8 cellular contexts compared by ENCODE assay signal in the genomic region with DNA sequence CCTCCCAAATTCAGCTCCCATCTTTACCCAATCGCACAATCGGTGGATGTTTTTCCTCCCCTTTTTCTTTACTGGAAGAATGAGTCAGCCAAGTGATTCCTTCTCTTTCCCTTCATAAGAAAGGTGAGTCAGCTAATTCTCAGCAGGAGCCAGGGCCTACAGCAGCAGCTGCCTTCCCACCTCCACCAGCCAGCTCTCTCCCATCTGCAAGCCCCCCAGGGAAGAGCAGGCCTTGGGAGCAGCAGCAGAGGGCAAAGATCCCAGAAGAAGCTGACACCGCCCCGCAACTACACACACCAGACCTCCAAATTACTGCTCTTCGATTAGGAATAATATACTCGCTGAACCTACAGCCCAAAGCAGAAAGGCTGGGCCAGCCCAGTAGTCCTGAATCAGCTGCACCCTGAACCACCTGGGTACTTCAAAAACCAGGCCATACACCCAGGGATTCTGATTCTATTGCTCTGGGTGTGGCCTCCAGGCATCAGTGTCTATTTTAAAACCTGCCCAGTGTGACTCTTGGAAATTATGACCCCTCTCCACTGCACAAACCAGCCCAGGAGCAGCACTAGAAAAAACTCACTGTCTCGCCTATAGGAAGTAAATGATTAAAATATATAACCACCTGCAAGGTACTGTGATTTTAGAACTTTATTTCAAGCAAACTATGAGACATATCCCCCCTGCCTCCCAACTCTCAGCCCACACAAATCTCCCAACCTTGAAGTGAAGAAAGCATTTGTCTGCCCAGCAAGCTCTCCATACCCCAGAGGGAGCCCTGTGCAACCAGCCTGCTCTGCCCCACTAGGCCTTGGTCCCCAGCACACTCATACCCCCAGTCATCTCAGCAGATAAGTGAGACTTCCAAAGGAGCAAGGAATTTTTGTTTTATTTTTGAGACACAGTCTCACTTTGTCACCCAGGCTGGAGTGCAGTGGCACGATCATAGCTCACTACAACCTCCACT. TPM values are rescaled to one million over a fixed set of nuclear protein-coding genes. Genes with fewer than 3 reads are reported as not detected.
DNase-seq lines count a peak whose midpoint lies in the region; ATAC-seq lines count a peak whose summit lies in the region.

No MANE protein-coding gene starts in this region.

- no peaks in the 10 kb centered on the region for H3K9me3 ChIP-seq in endocrine pancreas (ENCODE audit: control insufficient read depth, low read length)
- H3K9me3 ChIP-seq in naive thymus-derived CD4-positive, alpha-beta T cell (ENCODE audit: control insufficient read depth in 2 of 3, low read length in 3 of 3), result no peaks in the 10 kb centered on the region

- no peak overlapping the region for H3K27ac ChIP-seq in naive thymus-derived CD4-positive, alpha-beta T cell (ENCODE audit: low read depth, low read length)

- H3K4me3 ChIP-seq in endocrine pancreas (ENCODE audit: control insufficient read depth, insufficient read depth, low read length), result no peak overlapping the region
- H3K4me3 ChIP-seq in naive thymus-derived CD4-positive, alpha-beta T cell (ENCODE audit: low read length), result no peak overlapping the region

- peaks cover 0 to 6% (median 0%) of the 10 kb centered on the region in 5 donors for H3K27me3 Mint-ChIP-seq in naive thymus-derived CD4-positive, alpha-beta T cell

- H3K27ac Mint-ChIP-seq in naive thymus-derived CD4-positive, alpha-beta T cell, result peak overlapping the region in 2 of 9 donors; percentile 56 to 60

- peak overlapping the region; percentile 40 for H3K9ac ChIP-seq in endocrine pancreas (ENCODE audit: control insufficient read depth, insufficient read depth, low read length)

- H3K27me3 ChIP-seq in endocrine pancreas (ENCODE audit: control insufficient read depth, insufficient read depth, low read length), result no peaks in the 10 kb centered on the region
- no peaks in the 10 kb centered on the region for H3K27me3 ChIP-seq in naive thymus-derived CD4-positive, alpha-beta T cell (ENCODE audit: control insufficient read depth in 2 of 2, insufficient read depth in 2 of 2, low read length in 2 of 2)

- CTCF ChIA-PET in naive thymus-derived CD4-positive, alpha-beta T cell (lab: Charles Lee), result interaction anchor here (0.6 to 0.8 kb wide), 2 partner anchors 25 to 183 kb away, joined by 3 to 4 read pairs; no protein-coding TSS in a partner anchor

- H3K36me3 Mint-ChIP-seq in naive thymus-derived CD4-positive, alpha-beta T cell, result peaks cover 0 to 9% (median 1%) of the 10 kb centered on the region in 5 donors

- H3K4me3 Mint-ChIP-seq in naive thymus-derived CD4-positive, alpha-beta T cell, result no peak overlapping the region

- intact Hi-C loops in naive thymus-derived CD4-positive, alpha-beta T cell (cut with micrococcal nuclease), result no loop called here

- peak; percentile 82 for DNase-seq in EL
- DNase-seq in NCI-H226, result peak; percentile 76
- DNase-seq in non-pigmented ciliary epithelial cell (ENCODE audit: low read depth), result peak; percentile 62
- no peak for DNase-seq in MV-4-11 (lab: John Stamatoyannopoulos, UW)
- no peak for DNase-seq in naive thymus-derived CD4-positive, alpha-beta T cell

- H3K4me1 Mint-ChIP-seq in naive thymus-derived CD4-positive, alpha-beta T cell, result peaks cover 0 to 21% (median 9%) of the 10 kb centered on the region in 7 donors

- no peaks in the 10 kb centered on the region for H3K4me1 ChIP-seq in endocrine pancreas (ENCODE audit: control insufficient read depth, insufficient read depth, low read length)
- peaks cover 0 to 3% of the 10 kb centered on the region in 2 donors for H3K4me1 ChIP-seq in naive thymus-derived CD4-positive, alpha-beta T cell (ENCODE audit: control insufficient read depth in 2 of 2, insufficient read depth in 2 of 2, low read length in 2 of 2)

- H3K36me3 ChIP-seq in endocrine pancreas (ENCODE audit: control insufficient read depth, insufficient read depth, low read length), result no peaks in the 10 kb centered on the region
- no peaks in the 10 kb centered on the region for H3K36me3 ChIP-seq in naive thymus-derived CD4-positive, alpha-beta T cell (ENCODE audit: control insufficient read depth in 2 of 3, insufficient read depth in 3 of 3, low read length in 3 of 3)

- POLR2A ChIA-PET in naive thymus-derived CD4-positive, alpha-beta T cell (lab: Charles Lee), result no interaction called here

- H3K9me3 Mint-ChIP-seq in naive thymus-derived CD4-positive, alpha-beta T cell, result no peaks in the 10 kb centered on the region

- ATAC-seq in GM18498 (IDR thresholded peaks at IDR 0.05; ENCODE audit: unreplicated experiment), result no peak
- ATAC-seq in HG02763 (IDR thresholded peaks at IDR 0.05; ENCODE audit: unreplicated experiment), result no peak
- no peak for ATAC-seq in naive thymus-derived CD4-positive, alpha-beta T cell

RNA-seq across cellular contexts. Expression of a gene that starts 7.3 kb away (rescaled TPM):
- total RNA-seq in naive thymus-derived CD4-positive, alpha-beta T cell, result 10 to 100 TPM in 3 of 5 experiments, 1 to 10 TPM in 2; 8.8 to 17.4 (median 10.9) TPM
- polyA plus RNA-seq in naive thymus-derived CD4-positive, alpha-beta T cell, result 1 to 10 TPM; 2.2 to 4.4 TPM

RNA-seq across cellular contexts. Expression of a gene that starts 48.6 kb away (rescaled TPM):
- 10 to 100 TPM in 3 of 5 experiments, 1 to 10 TPM in 2; 8.6 to 13.2 (median 11.2) TPM for total RNA-seq in naive thymus-derived CD4-positive, alpha-beta T cell
- polyA plus RNA-seq in naive thymus-derived CD4-positive, alpha-beta T cell, result 10 to 100 TPM in 1 of 2 donors, 1 to 10 TPM in 1; 5.6 to 12.0 TPM

Comparison
In these comparisons a context has a peak if more than half of its experiments do, and no peak if none do; other contexts are left out.
1. DNase-seq: peak in EL (single experiment), NCI-H226 (single experiment) and non-pigmented ciliary epithelial cell (single experiment); none in MV-4-11 (single experiment) and naive thymus-derived CD4-positive, alpha-beta T cell (0 of 9).